Comparison of ENCODE assay signal across 28 cellular contexts in the genomic region with DNA sequence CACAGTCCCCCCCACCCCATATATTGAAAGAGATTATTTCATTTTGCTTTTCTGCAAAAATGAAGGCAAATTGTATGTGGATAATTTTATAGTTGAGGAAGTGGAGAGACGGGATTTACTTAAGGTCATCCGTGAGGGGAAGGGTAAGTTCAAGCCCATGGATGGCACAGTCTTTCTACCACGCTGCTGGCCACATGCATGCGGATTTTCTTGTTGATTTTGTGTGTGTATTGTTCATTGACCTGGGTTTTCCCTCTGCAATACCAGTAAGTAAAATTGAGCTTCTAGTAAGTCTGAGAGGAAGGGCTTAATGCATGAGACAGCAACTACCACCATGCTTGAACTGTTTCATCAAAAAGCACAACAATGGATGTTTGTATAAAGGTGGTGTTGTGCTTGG.
"Had no signal": no experiment of that assay in that cellular context is flagged by ENCODE, and none has a peak within 500 bp of the region (broad histone marks: within the 10 kb centered on the region; RNA-seq: fewer than 3 reads in every experiment).

No MANE protein-coding gene starts in this region.

- H3K27ac Mint-ChIP-seq: naive B cell; natural killer cell treated with Interleukin-12 subunit alpha and Interleukin-12 subunit beta and Interleukin-15 and Interleukin-18, amount 100 ng/mL, for 72 hours; stimulated activated effector memory CD8-positive, alpha-beta T cell treated with anti-CD3 and anti-CD28 coated beads, Interleukin-12 subunit alpha, Interleukin-12 subunit beta, amount 100 ng/mL, for 72 hours; stimulated activated naive B cell treated with anti-CD40 and anti-IgM and Interleukin-4, amounts not matched to agents 10 μg/mL and 1 μg/mL and 100 μg/mL, for 72 hours; stimulated activated naive CD8-positive, alpha-beta T cell treated with anti-CD3 and anti-CD28 coated beads, Interleukin-15, Interleukin-2, amounts not matched to agents 100 ng/mL and 50 ng/mL, for 24 hours; type B pancreatic cell had no signal

- H3K4me3 Mint-ChIP-seq: natural killer cell treated with Interleukin-12 subunit alpha and Interleukin-12 subunit beta and Interleukin-15 and Interleukin-18, amount 100 ng/mL, for 72 hours; stimulated activated effector memory CD8-positive, alpha-beta T cell treated with anti-CD3 and anti-CD28 coated beads, Interleukin-12 subunit alpha, Interleukin-12 subunit beta, amount 100 ng/mL, for 72 hours; stimulated activated naive B cell treated with anti-CD40 and anti-IgM and Interleukin-4, amounts not matched to agents 10 μg/mL and 1 μg/mL and 100 μg/mL, for 72 hours; stimulated activated naive CD8-positive, alpha-beta T cell treated with anti-CD3 and anti-CD28 coated beads, Interleukin-15, Interleukin-2, amounts not matched to agents 100 ng/mL and 50 ng/mL, for 24 hours had no signal

- DNase-seq: naive B cell; naive thymus-derived CD8-positive, alpha-beta T cell; nucleus accumbens; right cardiac atrium; right lobe of liver; sigmoid colon; small intestine; stimulated activated CD4-positive, alpha-beta T cell treated with anti-CD3 and anti-CD28 coated beads, Interleukin-15, amount 100 ng/mL, for 24 hours; stimulated activated CD4-positive, alpha-beta T cell treated with anti-CD3 and anti-CD28 coated beads, Interleukin-2, amount 100 ng/mL, for 24 hours; stimulated activated CD4-positive, alpha-beta T cell treated with anti-CD3 and anti-CD28 coated beads, Interleukin-2, amount 100 ng/mL, for 48 hours; stimulated activated CD4-positive, alpha-beta T cell treated with anti-CD3 and anti-CD28 coated beads, Interleukin-4, amount 100 ng/mL, for 24 hours; stimulated activated naive B cell treated with anti-CD40 and anti-IgM and Interleukin-4, amounts not matched to agents 10 μg/mL and 1 μg/mL and 100 μg/mL, for 72 hours; stimulated activated naive CD4-positive, alpha-beta T cell treated with Interleukin-2 at 50 U/mL for 16 hours; stomach; substantia nigra; testis; tibial artery; transverse colon; upper lobe of right lung; uterus had no signal

- ATAC-seq: naive thymus-derived CD8-positive, alpha-beta T cell; natural killer cell treated with Interleukin-12 subunit alpha and Interleukin-12 subunit beta and Interleukin-15 and Interleukin-18, amount 100 ng/mL, for 72 hours; pancreas; right cardiac atrium; stimulated activated effector memory CD8-positive, alpha-beta T cell treated with anti-CD3 and anti-CD28 coated beads, Interleukin-12 subunit alpha, Interleukin-12 subunit beta, amount 100 ng/mL, for 72 hours; stimulated activated naive B cell treated with anti-CD40 and anti-IgM and Interleukin-4, amounts not matched to agents 10 μg/mL and 1 μg/mL and 100 μg/mL, for 72 hours; upper lobe of right lung had no signal

- H3K27ac ChIP-seq: neutrophil, pancreas, prostate gland, sigmoid colon, stomach, suprapubic skin, tibial artery, transverse colon, upper lobe of right lung, uterus had no signal

- H3K4me1 ChIP-seq: uterus had no signal

- H3K27me3 ChIP-seq: neutrophil, pancreas, right lobe of liver, sigmoid colon, stomach, suprapubic skin, testis, tibial artery, transverse colon, upper lobe of right lung, uterus had no signal

- H3K27me3 Mint-ChIP-seq: stimulated activated naive CD8-positive, alpha-beta T cell treated with anti-CD3 and anti-CD28 coated beads, Interleukin-15, Interleukin-2, amounts not matched to agents 100 ng/mL and 50 ng/mL, for 24 hours had no signal

- H3K9me3 ChIP-seq: neutrophil, pancreas, prostate gland, right lobe of liver, sigmoid colon, stomach, suprapubic skin, testis, tibial artery, transverse colon, upper lobe of right lung, uterus had no signal

- H3K36me3 ChIP-seq: neutrophil, pancreas, prostate gland, right lobe of liver, sigmoid colon, suprapubic skin, tibial artery, transverse colon, upper lobe of right lung, uterus had no signal

- H3K36me3 Mint-ChIP-seq: naive B cell; natural killer cell treated with Interleukin-12 subunit alpha and Interleukin-12 subunit beta and Interleukin-15 and Interleukin-18, amount 100 ng/mL, for 72 hours; stimulated activated effector memory CD8-positive, alpha-beta T cell treated with anti-CD3 and anti-CD28 coated beads, Interleukin-12 subunit alpha, Interleukin-12 subunit beta, amount 100 ng/mL, for 72 hours; stimulated activated naive B cell treated with anti-CD40 and anti-IgM and Interleukin-4, amounts not matched to agents 10 μg/mL and 1 μg/mL and 100 μg/mL, for 72 hours; type B pancreatic cell had no signal

- H3K9me3 Mint-ChIP-seq: naive B cell; naive thymus-derived CD8-positive, alpha-beta T cell; natural killer cell treated with Interleukin-12 subunit alpha and Interleukin-12 subunit beta and Interleukin-15 and Interleukin-18, amount 100 ng/mL, for 72 hours; stimulated activated effector memory CD8-positive, alpha-beta T cell treated with anti-CD3 and anti-CD28 coated beads, Interleukin-12 subunit alpha, Interleukin-12 subunit beta, amount 100 ng/mL, for 72 hours; stimulated activated naive B cell treated with anti-CD40 and anti-IgM and Interleukin-4, amounts not matched to agents 10 μg/mL and 1 μg/mL and 100 μg/mL, for 72 hours; stimulated activated naive CD8-positive, alpha-beta T cell treated with anti-CD3 and anti-CD28 coated beads, Interleukin-15, Interleukin-2, amounts not matched to agents 100 ng/mL and 50 ng/mL, for 24 hours; type B pancreatic cell had no signal

- H3K4me3 ChIP-seq: pancreas, prostate gland, right lobe of liver, sigmoid colon, stomach, suprapubic skin, testis, tibial artery, transverse colon, upper lobe of right lung, uterus had no signal
